In genomic region chr19:50695251-50696064, GRCh38 we compare ENCODE assay signal across 1 cellular context.
TF ChIP-seq lines count a peak whose summit lies in the region.

No MANE protein-coding gene starts in this region.

TF ChIP-seq in HepG2, 621 proteins besides CTCF, POLR2A, EP300 and RAD21 (continued from another document and continues in another):
- TF ChIP-seq ZNF574 (CRISPR knock-in tag; IDR thresholded peaks at IDR 0.05) (peak; percentile 41; the same call in 1 of the 2 replicates), PBX3 (CRISPR knock-in tag; IDR thresholded peaks at IDR 0.05; ENCODE audit: borderline replicate concordance) (0 out of 2 replicates have a peak, but pooled peaks have one; percentile 29), CENPBD1 (CRISPR knock-in tag; IDR thresholded peaks at IDR 0.05; ENCODE audit: borderline replicate concordance, low read depth) (no peak), E2F5 (CRISPR knock-in tag; conservative IDR thresholded peaks at IDR 0.05) (0 out of 2 replicates have a peak, but pooled peaks have one; percentile 33), USF2 (IDR thresholded peaks at IDR 0.05; ENCODE audit: low read depth, low read length) (no peak), USF2 (CRISPR knock-in tag; IDR thresholded peaks at IDR 0.05; ENCODE audit: borderline replicate concordance) (no peak), ZFP36L1 (CRISPR knock-in tag; IDR thresholded peaks at IDR 0.05) (no peak), ARID2 (CRISPR knock-in tag; IDR thresholded peaks at IDR 0.05; ENCODE audit: borderline replicate concordance) (no peak), TEAD3 (CRISPR knock-in tag; optimal IDR thresholded peaks at IDR 0.05; ENCODE audit: borderline replicate concordance) (no peak), HNRNPL (IDR thresholded peaks at IDR 0.05; ENCODE audit: low read depth, low read length) (no peak), ZNF768 (CRISPR knock-in tag; IDR thresholded peaks at IDR 0.05) (peak; percentile 14; the same call in 1 of the 2 replicates), ZNF652 (CRISPR knock-in tag; IDR thresholded peaks at IDR 0.05; ENCODE audit: borderline replicate concordance, low read depth) (peak; percentile 81), ADNP (CRISPR knock-in tag; IDR thresholded peaks at IDR 0.05) (no peak), ZBTB46 (CRISPR knock-in tag; IDR thresholded peaks at IDR 0.05; ENCODE audit: borderline replicate concordance) (no peak), SP2 (CRISPR knock-in tag; IDR thresholded peaks at IDR 0.05) (no peak), FOXC1 (CRISPR knock-in tag; IDR thresholded peaks at IDR 0.05; ENCODE audit: borderline replicate concordance) (no peak), ELF1 (CRISPR knock-in tag; IDR thresholded peaks at IDR 0.05) (no peak), FOXM1 (CRISPR knock-in tag; IDR thresholded peaks at IDR 0.05) (no peak), ZNF335 (CRISPR knock-in tag; IDR thresholded peaks at IDR 0.05) (no peak), ZNF572 (CRISPR knock-in tag; IDR thresholded peaks at IDR 0.05) (no peak), FOSL1 (CRISPR knock-in tag; IDR thresholded peaks at IDR 0.05; ENCODE audit: borderline replicate concordance) (no peak), ZNF570 (CRISPR knock-in tag; IDR thresholded peaks at IDR 0.05; ENCODE audit: borderline replicate concordance) (no peak), TFE3 (CRISPR knock-in tag; IDR thresholded peaks at IDR 0.05) (no peak), ZNF331 (CRISPR knock-in tag; IDR thresholded peaks at IDR 0.05) (0 out of 2 replicates have a peak, but pooled peaks have one; percentile 39), ZNF709 (CRISPR knock-in tag; IDR thresholded peaks at IDR 0.05) (no peak), ZNF557 (CRISPR knock-in tag; IDR thresholded peaks at IDR 0.05) (no peak), ZNF362 (CRISPR knock-in tag; IDR thresholded peaks at IDR 0.05; ENCODE audit: borderline replicate concordance) (no peak), ZSCAN12 (CRISPR knock-in tag; IDR thresholded peaks at IDR 0.05) (no peak), ZFP1 (CRISPR knock-in tag; IDR thresholded peaks at IDR 0.05) (no peak), ZNF367 (CRISPR knock-in tag; IDR thresholded peaks at IDR 0.05; ENCODE audit: borderline replicate concordance) (peak; percentile 60; the same call in 1 of the 2 replicates), GTF2F1 (IDR thresholded peaks at IDR 0.05; ENCODE audit: low read length) (no peak), KLF11 (CRISPR knock-in tag; IDR thresholded peaks at IDR 0.05) (no peak), THRA (CRISPR knock-in tag; IDR thresholded peaks at IDR 0.05; ENCODE audit: borderline replicate concordance) (peak; percentile 31; the same call in 1 of the 2 replicates), ZFP37 (CRISPR knock-in tag; IDR thresholded peaks at IDR 0.05; ENCODE audit: borderline replicate concordance) (no peak), PCBP2 (optimal IDR thresholded peaks at IDR 0.05; ENCODE audit: low read depth, low read length, poor library complexity, severe bottlenecking) (no peak), ZNF224 (CRISPR knock-in tag; IDR thresholded peaks at IDR 0.05) (no peak), ZBTB43 (CRISPR knock-in tag; conservative IDR thresholded peaks at IDR 0.05) (0 out of 2 replicates have a peak, but pooled peaks have one; percentile 27), ZNF614 (CRISPR knock-in tag; IDR thresholded peaks at IDR 0.05; ENCODE audit: borderline replicate concordance) (no peak), TFDP1 (CRISPR knock-in tag; IDR thresholded peaks at IDR 0.05; ENCODE audit: borderline replicate concordance) (no peak), TBP (CRISPR knock-in tag; IDR thresholded peaks at IDR 0.05) (no peak), NBN (conservative IDR thresholded peaks at IDR 0.05) (no peak)
- TF ChIP-seq, protein P1, sequence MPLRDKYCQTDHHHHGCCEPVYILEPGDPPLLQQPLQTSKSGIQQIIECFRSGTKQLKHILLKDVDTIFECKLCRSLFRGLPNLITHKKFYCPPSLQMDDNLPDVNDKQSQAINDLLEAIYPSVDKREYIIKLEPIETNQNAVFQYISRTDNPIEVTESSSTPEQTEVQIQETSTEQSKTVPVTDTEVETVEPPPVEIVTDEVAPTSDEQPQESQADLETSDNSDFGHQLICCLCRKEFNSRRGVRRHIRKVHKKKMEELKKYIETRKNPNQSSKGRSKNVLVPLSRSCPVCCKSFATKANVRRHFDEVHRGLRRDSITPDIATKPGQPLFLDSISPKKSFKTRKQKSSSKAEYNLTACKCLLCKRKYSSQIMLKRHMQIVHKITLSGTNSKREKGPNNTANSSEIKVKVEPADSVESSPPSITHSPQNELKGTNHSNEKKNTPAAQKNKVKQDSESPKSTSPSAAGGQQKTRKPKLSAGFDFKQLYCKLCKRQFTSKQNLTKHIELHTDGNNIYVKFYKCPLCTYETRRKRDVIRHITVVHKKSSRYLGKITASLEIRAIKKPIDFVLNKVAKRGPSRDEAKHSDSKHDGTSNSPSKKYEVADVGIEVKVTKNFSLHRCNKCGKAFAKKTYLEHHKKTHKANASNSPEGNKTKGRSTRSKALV (CRISPR knock-in tag; IDR thresholded peaks at IDR 0.05) = no peak
- TF ChIP-seq, protein P2, sequence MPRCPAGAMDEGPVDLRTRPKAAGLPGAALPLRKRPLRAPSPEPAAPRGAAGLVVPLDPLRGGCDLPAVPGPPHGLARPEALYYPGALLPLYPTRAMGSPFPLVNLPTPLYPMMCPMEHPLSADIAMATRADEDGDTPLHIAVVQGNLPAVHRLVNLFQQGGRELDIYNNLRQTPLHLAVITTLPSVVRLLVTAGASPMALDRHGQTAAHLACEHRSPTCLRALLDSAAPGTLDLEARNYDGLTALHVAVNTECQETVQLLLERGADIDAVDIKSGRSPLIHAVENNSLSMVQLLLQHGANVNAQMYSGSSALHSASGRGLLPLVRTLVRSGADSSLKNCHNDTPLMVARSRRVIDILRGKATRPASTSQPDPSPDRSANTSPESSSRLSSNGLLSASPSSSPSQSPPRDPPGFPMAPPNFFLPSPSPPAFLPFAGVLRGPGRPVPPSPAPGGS (CRISPR knock-in tag; IDR thresholded peaks at IDR 0.05) = no peak
